Comparison of ENCODE assay signal across 1 cellular context in the genomic region with DNA sequence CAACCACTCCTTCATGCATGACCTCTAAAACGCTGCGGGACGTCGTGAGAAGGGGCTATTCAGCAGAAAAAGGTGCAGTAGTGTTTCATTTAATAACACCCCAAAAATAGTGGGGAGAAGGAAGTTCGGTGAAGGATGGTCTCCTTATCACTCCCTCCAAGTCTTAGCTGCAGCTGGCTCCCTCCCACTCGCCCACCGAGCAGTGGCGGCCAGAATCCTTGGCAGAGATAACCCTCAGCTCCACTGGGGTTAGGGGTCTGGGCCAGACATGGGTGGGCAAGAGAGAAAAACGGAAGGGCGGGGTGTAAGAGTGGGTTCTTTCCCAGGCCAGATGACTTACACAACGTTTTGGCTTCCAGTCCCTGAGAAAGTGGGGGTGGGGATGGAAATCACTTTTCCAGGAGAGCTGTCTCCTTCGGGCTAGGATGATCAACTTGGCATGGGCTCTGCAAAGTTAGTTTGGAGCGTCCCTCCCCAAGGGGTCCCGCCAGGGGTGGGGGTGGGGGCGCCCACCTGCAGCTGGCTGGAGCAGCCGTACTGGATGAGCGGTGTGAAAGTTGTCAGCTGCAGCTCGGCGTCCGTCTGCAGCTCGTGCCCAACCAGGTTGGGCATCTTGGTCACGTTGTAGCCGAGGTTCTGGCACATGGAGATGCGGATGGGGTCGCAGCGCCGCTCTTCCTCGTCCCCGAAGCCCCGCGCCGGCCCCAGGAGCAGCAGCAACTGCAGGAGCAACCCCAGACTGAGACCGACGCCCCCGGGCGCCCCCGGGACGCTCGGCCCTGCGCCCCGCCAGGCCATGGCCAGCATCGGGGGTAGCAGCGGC.
TF ChIP-seq lines count a peak whose summit lies in the region.

No MANE protein-coding gene starts in this region.

TF ChIP-seq in HepG2, 621 proteins besides CTCF, POLR2A, EP300 and RAD21 (continued from another document and continues in another):
- TF ChIP-seq, protein P1, sequence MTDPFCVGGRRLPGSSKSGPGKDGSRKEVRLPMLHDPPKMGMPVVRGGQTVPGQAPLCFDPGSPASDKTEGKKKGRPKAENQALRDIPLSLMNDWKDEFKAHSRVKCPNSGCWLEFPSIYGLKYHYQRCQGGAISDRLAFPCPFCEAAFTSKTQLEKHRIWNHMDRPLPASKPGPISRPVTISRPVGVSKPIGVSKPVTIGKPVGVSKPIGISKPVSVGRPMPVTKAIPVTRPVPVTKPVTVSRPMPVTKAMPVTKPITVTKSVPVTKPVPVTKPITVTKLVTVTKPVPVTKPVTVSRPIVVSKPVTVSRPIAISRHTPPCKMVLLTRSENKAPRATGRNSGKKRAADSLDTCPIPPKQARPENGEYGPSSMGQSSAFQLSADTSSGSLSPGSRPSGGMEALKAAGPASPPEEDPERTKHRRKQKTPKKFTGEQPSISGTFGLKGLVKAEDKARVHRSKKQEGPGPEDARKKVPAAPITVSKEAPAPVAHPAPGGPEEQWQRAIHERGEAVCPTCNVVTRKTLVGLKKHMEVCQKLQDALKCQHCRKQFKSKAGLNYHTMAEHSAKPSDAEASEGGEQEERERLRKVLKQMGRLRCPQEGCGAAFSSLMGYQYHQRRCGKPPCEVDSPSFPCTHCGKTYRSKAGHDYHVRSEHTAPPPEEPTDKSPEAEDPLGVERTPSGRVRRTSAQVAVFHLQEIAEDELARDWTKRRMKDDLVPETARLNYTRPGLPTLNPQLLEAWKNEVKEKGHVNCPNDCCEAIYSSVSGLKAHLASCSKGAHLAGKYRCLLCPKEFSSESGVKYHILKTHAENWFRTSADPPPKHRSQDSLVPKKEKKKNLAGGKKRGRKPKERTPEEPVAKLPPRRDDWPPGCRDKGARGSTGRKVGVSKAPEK (CRISPR knock-in tag; IDR thresholded peaks at IDR 0.05; ENCODE audit: borderline replicate concordance), result no peak; the same call in 1 of the 2 replicates
- TF ChIP-seq, protein P2, sequence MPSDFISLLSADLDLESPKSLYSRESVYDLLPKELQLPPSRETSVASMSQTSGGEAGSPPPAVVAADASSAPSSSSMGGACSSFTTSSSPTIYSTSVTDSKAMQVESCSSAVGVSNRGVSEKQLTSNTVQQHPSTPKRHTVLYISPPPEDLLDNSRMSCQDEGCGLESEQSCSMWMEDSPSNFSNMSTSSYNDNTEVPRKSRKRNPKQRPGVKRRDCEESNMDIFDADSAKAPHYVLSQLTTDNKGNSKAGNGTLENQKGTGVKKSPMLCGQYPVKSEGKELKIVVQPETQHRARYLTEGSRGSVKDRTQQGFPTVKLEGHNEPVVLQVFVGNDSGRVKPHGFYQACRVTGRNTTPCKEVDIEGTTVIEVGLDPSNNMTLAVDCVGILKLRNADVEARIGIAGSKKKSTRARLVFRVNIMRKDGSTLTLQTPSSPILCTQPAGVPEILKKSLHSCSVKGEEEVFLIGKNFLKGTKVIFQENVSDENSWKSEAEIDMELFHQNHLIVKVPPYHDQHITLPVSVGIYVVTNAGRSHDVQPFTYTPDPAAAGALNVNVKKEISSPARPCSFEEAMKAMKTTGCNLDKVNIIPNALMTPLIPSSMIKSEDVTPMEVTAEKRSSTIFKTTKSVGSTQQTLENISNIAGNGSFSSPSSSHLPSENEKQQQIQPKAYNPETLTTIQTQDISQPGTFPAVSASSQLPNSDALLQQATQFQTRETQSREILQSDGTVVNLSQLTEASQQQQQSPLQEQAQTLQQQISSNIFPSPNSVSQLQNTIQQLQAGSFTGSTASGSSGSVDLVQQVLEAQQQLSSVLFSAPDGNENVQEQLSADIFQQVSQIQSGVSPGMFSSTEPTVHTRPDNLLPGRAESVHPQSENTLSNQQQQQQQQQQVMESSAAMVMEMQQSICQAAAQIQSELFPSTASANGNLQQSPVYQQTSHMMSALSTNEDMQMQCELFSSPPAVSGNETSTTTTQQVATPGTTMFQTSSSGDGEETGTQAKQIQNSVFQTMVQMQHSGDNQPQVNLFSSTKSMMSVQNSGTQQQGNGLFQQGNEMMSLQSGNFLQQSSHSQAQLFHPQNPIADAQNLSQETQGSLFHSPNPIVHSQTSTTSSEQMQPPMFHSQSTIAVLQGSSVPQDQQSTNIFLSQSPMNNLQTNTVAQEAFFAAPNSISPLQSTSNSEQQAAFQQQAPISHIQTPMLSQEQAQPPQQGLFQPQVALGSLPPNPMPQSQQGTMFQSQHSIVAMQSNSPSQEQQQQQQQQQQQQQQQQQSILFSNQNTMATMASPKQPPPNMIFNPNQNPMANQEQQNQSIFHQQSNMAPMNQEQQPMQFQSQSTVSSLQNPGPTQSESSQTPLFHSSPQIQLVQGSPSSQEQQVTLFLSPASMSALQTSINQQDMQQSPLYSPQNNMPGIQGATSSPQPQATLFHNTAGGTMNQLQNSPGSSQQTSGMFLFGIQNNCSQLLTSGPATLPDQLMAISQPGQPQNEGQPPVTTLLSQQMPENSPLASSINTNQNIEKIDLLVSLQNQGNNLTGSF (CRISPR knock-in tag; IDR thresholded peaks at IDR 0.05), result 0 out of 2 replicates have a peak, but pooled peaks have one; percentile 52
- TF ChIP-seq AKNA (CRISPR knock-in tag; IDR thresholded peaks at IDR 0.05; ENCODE audit: borderline replicate concordance) (no peak), REXO4 (CRISPR knock-in tag; IDR thresholded peaks at IDR 0.05; ENCODE audit: borderline replicate concordance) (0 out of 2 replicates have a peak, but pooled peaks have one; percentile 49), ZBTB37 (CRISPR knock-in tag; IDR thresholded peaks at IDR 0.05) (no peak), KDM5B (CRISPR knock-in tag; IDR thresholded peaks at IDR 0.05; ENCODE audit: borderline replicate concordance) (no peak; the same call in 1 of the 2 replicates), SP140L (CRISPR knock-in tag; IDR thresholded peaks at IDR 0.05; ENCODE audit: borderline replicate concordance) (no peak), ZFP90 (CRISPR knock-in tag; IDR thresholded peaks at IDR 0.05; ENCODE audit: borderline replicate concordance) (0 out of 2 replicates have a peak, but pooled peaks have one; percentile 42), ZNF274 (CRISPR knock-in tag; IDR thresholded peaks at IDR 0.05) (0 out of 2 replicates have a peak, but pooled peaks have one; percentile 19), ZNF772 (CRISPR knock-in tag; IDR thresholded peaks at IDR 0.05) (no peak), ZFP36L2 (CRISPR knock-in tag; IDR thresholded peaks at IDR 0.05) (no peak), SRSF1 (optimal IDR thresholded peaks at IDR 0.05; ENCODE audit: low read depth, low read length) (no peak), RFXANK (CRISPR knock-in tag; IDR thresholded peaks at IDR 0.05) (no peak), ZNF260 (CRISPR knock-in tag; IDR thresholded peaks at IDR 0.05; ENCODE audit: borderline replicate concordance, low read depth) (no peak), ZNF878 (CRISPR knock-in tag; IDR thresholded peaks at IDR 0.05) (no peak; the same call in 1 of the 2 replicates), AKAP8 (CRISPR knock-in tag; IDR thresholded peaks at IDR 0.05) (no peak), MED8 (CRISPR knock-in tag; IDR thresholded peaks at IDR 0.05; ENCODE audit: insufficient replicate concordance) (no peak), CENPBD1 (CRISPR knock-in tag; IDR thresholded peaks at IDR 0.05; ENCODE audit: borderline replicate concordance, low read depth) (no peak), CENPX (CRISPR knock-in tag; IDR thresholded peaks at IDR 0.05) (no peak)
- TF ChIP-seq, protein P3, sequence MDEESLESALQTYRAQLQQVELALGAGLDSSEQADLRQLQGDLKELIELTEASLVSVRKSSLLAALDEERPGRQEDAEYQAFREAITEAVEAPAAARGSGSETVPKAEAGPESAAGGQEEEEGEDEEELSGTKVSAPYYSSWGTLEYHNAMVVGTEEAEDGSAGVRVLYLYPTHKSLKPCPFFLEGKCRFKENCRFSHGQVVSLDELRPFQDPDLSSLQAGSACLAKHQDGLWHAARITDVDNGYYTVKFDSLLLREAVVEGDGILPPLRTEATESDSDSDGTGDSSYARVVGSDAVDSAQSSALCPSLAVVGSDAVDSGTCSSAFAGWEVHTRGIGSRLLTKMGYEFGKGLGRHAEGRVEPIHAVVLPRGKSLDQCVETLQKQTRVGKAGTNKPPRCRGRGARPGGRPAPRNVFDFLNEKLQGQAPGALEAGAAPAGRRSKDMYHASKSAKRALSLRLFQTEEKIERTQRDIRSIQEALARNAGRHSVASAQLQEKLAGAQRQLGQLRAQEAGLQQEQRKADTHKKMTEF (CRISPR knock-in tag; IDR thresholded peaks at IDR 0.05), result no peak
- TF ChIP-seq, protein P4, sequence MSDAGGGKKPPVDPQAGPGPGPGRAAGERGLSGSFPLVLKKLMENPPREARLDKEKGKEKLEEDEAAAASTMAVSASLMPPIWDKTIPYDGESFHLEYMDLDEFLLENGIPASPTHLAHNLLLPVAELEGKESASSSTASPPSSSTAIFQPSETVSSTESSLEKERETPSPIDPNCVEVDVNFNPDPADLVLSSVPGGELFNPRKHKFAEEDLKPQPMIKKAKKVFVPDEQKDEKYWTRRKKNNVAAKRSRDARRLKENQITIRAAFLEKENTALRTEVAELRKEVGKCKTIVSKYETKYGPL (CRISPR knock-in tag; IDR thresholded peaks at IDR 0.05), result peak; percentile 19; the same call in 1 of the 2 replicates
- TF ChIP-seq, protein P5, sequence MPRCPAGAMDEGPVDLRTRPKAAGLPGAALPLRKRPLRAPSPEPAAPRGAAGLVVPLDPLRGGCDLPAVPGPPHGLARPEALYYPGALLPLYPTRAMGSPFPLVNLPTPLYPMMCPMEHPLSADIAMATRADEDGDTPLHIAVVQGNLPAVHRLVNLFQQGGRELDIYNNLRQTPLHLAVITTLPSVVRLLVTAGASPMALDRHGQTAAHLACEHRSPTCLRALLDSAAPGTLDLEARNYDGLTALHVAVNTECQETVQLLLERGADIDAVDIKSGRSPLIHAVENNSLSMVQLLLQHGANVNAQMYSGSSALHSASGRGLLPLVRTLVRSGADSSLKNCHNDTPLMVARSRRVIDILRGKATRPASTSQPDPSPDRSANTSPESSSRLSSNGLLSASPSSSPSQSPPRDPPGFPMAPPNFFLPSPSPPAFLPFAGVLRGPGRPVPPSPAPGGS (CRISPR knock-in tag; IDR thresholded peaks at IDR 0.05), result 0 out of 2 replicates have a peak, but pooled peaks have one; percentile 21
- TF ChIP-seq, protein P6, sequence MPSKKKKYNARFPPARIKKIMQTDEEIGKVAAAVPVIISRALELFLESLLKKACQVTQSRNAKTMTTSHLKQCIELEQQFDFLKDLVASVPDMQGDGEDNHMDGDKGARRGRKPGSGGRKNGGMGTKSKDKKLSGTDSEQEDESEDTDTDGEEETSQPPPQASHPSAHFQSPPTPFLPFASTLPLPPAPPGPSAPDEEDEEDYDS (CRISPR knock-in tag; IDR thresholded peaks at IDR 0.05), result no peak
